In genomic region chrX:13647709-13648212, GRCh38 we compare ENCODE assay signal across 8 cellular contexts. TPM values are rescaled to one million over a fixed set of nuclear protein-coding genes. Genes with fewer than 3 reads are reported as not detected.
A peak's percentile ranks its signal among the peaks of the same experiment; 100 is the strongest.
DNase-seq lines count a peak whose midpoint lies in the region; ATAC-seq, FAIRE-seq and TF ChIP-seq lines count a peak whose summit lies in the region.

No MANE protein-coding gene starts in this region.

- WGBS in lung, 2 donors, result 18 to 44% methylated on average over 8 of the region's 8 CpGs
- 50 to 93% methylated on average over 2 to 8 of the region's 8 CpGs for WGBS in endodermal cell (ENCODE audit: insufficient coverage in 1 of 2, insufficient read length in 1 of 2), 2 experiments

- no peaks in the 10 kb centered on the region for H3K9me3 Mint-ChIP-seq in activated naive CD4-positive, alpha-beta T cell treated with anti-CD3 and anti-CD28 coated beads, Interleukin-2, amount 50 U/mL, for 24 hours
- peaks cover 52% of the 10 kb centered on the region for H3K9me3 Mint-ChIP-seq in endodermal cell

- H3K27ac Mint-ChIP-seq in activated naive CD4-positive, alpha-beta T cell treated with anti-CD3 and anti-CD28 coated beads, Interleukin-2, amount 50 U/mL, for 24 hours, result peak overlapping the region; percentile 89
- no peak overlapping the region for H3K27ac Mint-ChIP-seq in endodermal cell

- DNase-seq in HT1080 (ENCODE audit: low read depth) (peak; percentile 61), SK-N-DZ (ENCODE audit: low spot score) (peak; percentile 5), lung (ENCODE audit: low spot score) (peak; percentile 55), GM12891 (ENCODE audit: insufficient read length, low spot score) (no peak), endodermal cell (no peak)
- DNase-seq in stimulated activated naive CD4-positive, alpha-beta T cell treated with Interleukin-2 at 50 U/mL for 16 hours (lab: John Stamatoyannopoulos, UW), result peak; percentile 65

- no peak overlapping the region for H3K9ac ChIP-seq in endodermal cell (ENCODE audit: extremely low read depth, low read length, poor library complexity, severe bottlenecking)

- peaks cover 11% of the 10 kb centered on the region for H3K4me1 Mint-ChIP-seq in activated naive CD4-positive, alpha-beta T cell treated with anti-CD3 and anti-CD28 coated beads, Interleukin-2, amount 50 U/mL, for 24 hours
- H3K4me1 Mint-ChIP-seq in endodermal cell, result no peaks in the 10 kb centered on the region

- H3K36me3 ChIP-seq in lung (ENCODE audit: control insufficient read depth in 2 of 2, insufficient read depth in 2 of 2, low read length in 2 of 2), result no peaks in the 10 kb centered on the region
- H3K36me3 ChIP-seq in endodermal cell (ENCODE audit: control insufficient read depth, insufficient read depth, low read length), result no peaks in the 10 kb centered on the region

- peak overlapping the region; percentile 33 for H3K4me3 Mint-ChIP-seq in activated naive CD4-positive, alpha-beta T cell treated with anti-CD3 and anti-CD28 coated beads, Interleukin-2, amount 50 U/mL, for 24 hours
- H3K4me3 Mint-ChIP-seq in endodermal cell, result no peak overlapping the region

- no peaks in the 10 kb centered on the region for H3K27me3 ChIP-seq in lung (ENCODE audit: control insufficient read depth, insufficient read depth)
- H3K27me3 ChIP-seq in endodermal cell (ENCODE audit: control insufficient read depth, insufficient read depth, low read length, poor library complexity, severe bottlenecking), result no peaks in the 10 kb centered on the region

- H3K36me3 Mint-ChIP-seq in activated naive CD4-positive, alpha-beta T cell treated with anti-CD3 and anti-CD28 coated beads, Interleukin-2, amount 50 U/mL, for 24 hours, result no peaks in the 10 kb centered on the region
- H3K36me3 Mint-ChIP-seq in endodermal cell (ENCODE audit: low read depth), result no peaks in the 10 kb centered on the region

- ATAC-seq in lung (ENCODE audit: insufficient read depth, low FRiP score) (no peak), GM18511 (IDR thresholded peaks at IDR 0.05; ENCODE audit: unreplicated experiment) (no peak)

- H3K4me1 ChIP-seq in lung (ENCODE audit: control insufficient read depth in 2 of 2, insufficient read depth in 2 of 2, low read length in 2 of 2) (peaks cover 1 to 2% of the 10 kb centered on the region in 2 donors), endodermal cell (ENCODE audit: control insufficient read depth, insufficient read depth, low read length) (no peaks in the 10 kb centered on the region)

- no peak for TF ChIP-seq POLR2A in GM12891 (IDR thresholded peaks at IDR 0.05; ENCODE audit: low read depth, low read length)

- TF ChIP-seq CTCF in lung (IDR thresholded peaks at IDR 0.05; ENCODE audit: control extremely low read depth, extremely low read depth), result no peak
- TF ChIP-seq CTCF in endodermal cell (conservative IDR thresholded peaks at IDR 0.05), result no peak

- peak overlapping the region; percentile 51 to 69 for H3K27ac ChIP-seq in lung (ENCODE audit: low read depth in 1 of 2, low read length in 1 of 2)
- no peak overlapping the region for H3K27ac ChIP-seq in endodermal cell (ENCODE audit: low read depth, low read length)

- no peak for FAIRE-seq in GM12891 (lab: Jason Lieb, UNC)

- no peaks in the 10 kb centered on the region for H3K9me3 ChIP-seq in lung (ENCODE audit: control insufficient read depth in 2 of 2, insufficient read depth in 1 of 2, low read length in 1 of 2)
- H3K9me3 ChIP-seq in endodermal cell (ENCODE audit: control insufficient read depth, low read length), result no peaks in the 10 kb centered on the region

- no peaks in the 10 kb centered on the region for H3K27me3 Mint-ChIP-seq in activated naive CD4-positive, alpha-beta T cell treated with anti-CD3 and anti-CD28 coated beads, Interleukin-2, amount 50 U/mL, for 24 hours
- H3K27me3 Mint-ChIP-seq in endodermal cell (ENCODE audit: insufficient read depth), result no peaks in the 10 kb centered on the region

- no peak overlapping the region for H3K4me3 ChIP-seq in lung
- H3K4me3 ChIP-seq in endodermal cell (ENCODE audit: low read length), result no peak overlapping the region

TF ChIP-seq in GM12891, 5 proteins besides CTCF, POLR2A, EP300 and RAD21:
- TF ChIP-seq POU2F2 (IDR thresholded peaks at IDR 0.05; ENCODE audit: low read depth, low read length) (no peak), TAF1 (IDR thresholded peaks at IDR 0.05; ENCODE audit: low read depth, low read length) (no peak), POLR2AphosphoS5 (IDR thresholded peaks at IDR 0.05; ENCODE audit: low read depth, low read length) (no peak), SPI1 (IDR thresholded peaks at IDR 0.05; ENCODE audit: low read depth, low read length) (no peak), PAX5 (IDR thresholded peaks at IDR 0.05; ENCODE audit: insufficient read depth, low read length, severe bottlenecking) (no peak)
TF ChIP-seq in GM12891: peak in this region for 0.

RNA-seq across cellular contexts. Expression of gene TCEANC, which starts 5.2 kb away (rescaled TPM):
- 0.29 and 0.77 TPM in 2 replicates for total RNA-seq in HT1080 (2014; rRNA removed; shearing (Covaris generic))
- polyA plus RNA-seq in HT1080 (2015; cell fraction: cytosol; rRNA removed), result 0.71 and 0.81 TPM in 2 replicates
- polyA plus RNA-seq in HT1080 (2015; cell fraction: nucleus; rRNA removed), result 0.63 and 1.3 TPM in 2 replicates
- polyA plus RNA-seq in SK-N-DZ (2014; cell fraction: cytosol; rRNA removed), result 2.2 and 2.5 TPM in 2 replicates
- 1.0 and 5.1 TPM in 2 replicates for polyA plus RNA-seq in SK-N-DZ (2014; cell fraction: nucleus; rRNA removed)
- total RNA-seq in lung (1 to 10 TPM; 3.2 to 6.7 TPM), endodermal cell (1 to 10 TPM; 1.8 to 3.6 TPM)
- 1 to 10 TPM in 1 of 2 donors, under 1 TPM in 1; 0.94 to 2.2 TPM for polyA plus RNA-seq in lung
- 0.60 TPM for polyA plus RNA-seq in GM12891 (2012; ENCODE audit: low read depth, missing spikeins)
- polyA plus RNA-seq in endodermal cell (2013, experiment 1 of 2), result 2.6 TPM
- 4.0 TPM for polyA plus RNA-seq in endodermal cell (2013, experiment 2 of 2)

RNA-seq across cellular contexts. Expression of gene RAB9A, which starts 41.2 kb away (rescaled TPM):
- 15.9 and 17.1 TPM in 2 replicates for total RNA-seq in HT1080 (2014; rRNA removed; shearing (Covaris generic))
- 21.9 and 26.0 TPM in 2 replicates for polyA plus RNA-seq in HT1080 (2015; cell fraction: cytosol; rRNA removed)
- 11.4 and 12.9 TPM in 2 replicates for polyA plus RNA-seq in HT1080 (2015; cell fraction: nucleus; rRNA removed)
- 19.4 and 20.2 TPM in 2 replicates for polyA plus RNA-seq in SK-N-DZ (2014; cell fraction: cytosol; rRNA removed)
- polyA plus RNA-seq in SK-N-DZ (2014; cell fraction: nucleus; rRNA removed), result 5.5 and 14.3 TPM in 2 replicates
- total RNA-seq in lung, result 10 to 100 TPM; 21.2 to 38.4 TPM
- 10 to 100 TPM; 21.9 to 23.6 TPM for polyA plus RNA-seq in lung
- 37.6 TPM for polyA plus RNA-seq in GM12891 (2012; ENCODE audit: low read depth, missing spikeins)
- 10 to 100 TPM; 22.3 to 28.0 TPM for total RNA-seq in endodermal cell
- polyA plus RNA-seq in endodermal cell (2013, experiment 1 of 2), result 27.5 TPM
- 24.1 TPM for polyA plus RNA-seq in endodermal cell (2013, experiment 2 of 2)

Comparison
In these comparisons a context has a peak if more than half of its experiments do, and no peak if none do; other contexts are left out.
1. DNase-seq: peak in HT1080 (single experiment), SK-N-DZ (single experiment), lung (single experiment) and stimulated activated naive CD4-positive, alpha-beta T cell treated with Interleukin-2 at 50 U/mL for 16 hours (single experiment); none in GM12891 (single experiment) and endodermal cell (single experiment).